Comparison of ENCODE assay signal across 8 cellular contexts in the genomic region with DNA sequence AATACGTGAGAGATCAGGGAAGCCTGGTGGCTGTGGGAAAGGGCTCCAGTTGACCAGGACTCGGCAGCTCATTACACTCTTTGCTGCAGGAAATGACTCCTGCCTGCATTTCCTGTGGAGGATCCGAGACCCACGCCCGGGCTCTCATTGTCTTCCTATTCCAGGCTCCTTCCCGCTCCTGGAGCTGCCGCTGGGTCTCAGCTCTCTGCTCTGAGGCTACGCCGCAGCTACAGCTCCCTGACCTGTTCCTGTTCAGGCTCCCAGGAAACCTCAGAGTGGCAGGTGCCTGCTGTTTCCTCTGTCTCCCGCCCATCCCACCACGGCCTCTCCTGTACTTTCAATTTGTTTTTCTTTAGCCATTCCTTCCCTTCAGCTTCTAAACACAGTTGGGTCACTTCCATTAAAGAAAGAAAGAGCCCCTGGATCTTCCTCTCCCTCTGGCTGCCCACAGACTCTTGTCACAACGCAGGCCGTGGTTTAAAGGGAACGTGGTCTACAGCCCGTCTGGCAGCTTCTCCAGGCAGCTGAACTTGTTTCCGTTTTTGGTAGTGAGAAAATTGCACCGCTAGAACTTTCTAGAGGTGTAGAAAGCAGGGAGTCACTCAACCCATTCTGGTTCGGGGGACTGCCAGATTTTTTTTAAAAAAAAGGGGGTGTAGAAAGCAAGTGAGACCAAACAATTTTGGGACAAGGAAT.
DNase-seq lines count a peak whose midpoint lies in the region; ATAC-seq, FAIRE-seq and TF ChIP-seq lines count a peak whose summit lies in the region.

No MANE protein-coding gene starts in this region.

- no peaks in the 10 kb centered on the region for H3K27me3 Mint-ChIP-seq in activated CD8-positive, alpha-beta T cell treated with anti-CD3 and anti-CD28 coated beads for 36 hours

- BruUV-seq in A673 (replicated peaks; lab: Mats Ljungman, UMichigan) = no TSS peak

- peak; percentile 65 for DNase-seq in A673 (ENCODE audit: low spot score)
- no peak for DNase-seq in GM18507 (ENCODE audit: extremely low spot score, insufficient read length, low read depth)
- peak; percentile 39 for DNase-seq in activated CD8-positive, alpha-beta T cell treated with anti-CD3 and anti-CD28 coated beads for 36 hours
- DNase-seq in left lung = no peak
- no peak for DNase-seq in amygdala (lab: John Stamatoyannopoulos, UW)

- peak overlapping the region; percentile 72 for H3K27ac Mint-ChIP-seq in activated CD8-positive, alpha-beta T cell treated with anti-CD3 and anti-CD28 coated beads for 36 hours

- H3K36me3 ChIP-seq in A673 (ENCODE audit: insufficient read depth, low read length, poor library complexity, severe bottlenecking) (no peaks in the 10 kb centered on the region), left lung (no peaks in the 10 kb centered on the region)

- H3K27me3 ChIP-seq in A673 (replicated peaks; ENCODE audit: insufficient read depth, low read depth, low read length, poor library complexity) (no peaks in the 10 kb centered on the region), left lung (no peaks in the 10 kb centered on the region)

- POLR2A ChIA-PET in A673 (lab: Charles Lee; ENCODE audit: low non-redundant PET) = no interaction called here
- POLR2A ChIA-PET in activated CD8-positive, alpha-beta T cell treated with anti-CD3 and anti-CD28 coated beads for 36 hours (lab: Charles Lee) = interaction anchor here (0.6 to 1.6 kb wide), 3 partner anchors 9 to 672 kb away, joined by 3 to 4 read pairs (median 3); no protein-coding TSS in a partner anchor

- no peaks in the 10 kb centered on the region for H3K36me3 Mint-ChIP-seq in activated CD8-positive, alpha-beta T cell treated with anti-CD3 and anti-CD28 coated beads for 36 hours (ENCODE audit: low read depth)

- H3K27ac ChIP-seq in A673 (ENCODE audit: low read depth, low read length, poor library complexity, severe bottlenecking) (no peak overlapping the region), left lung (peak overlapping the region; percentile 65 to 69)

- TF ChIP-seq CTCF in A673 (conservative IDR thresholded peaks at IDR 0.05; ENCODE audit: low read depth, low read length) = no peak
- TF ChIP-seq CTCF in activated CD8-positive, alpha-beta T cell treated with anti-CD3 and anti-CD28 coated beads for 36 hours (IDR thresholded peaks at IDR 0.05) = no peak
- no peak for TF ChIP-seq CTCF in left lung (IDR thresholded peaks at IDR 0.05)

- H3K4me3 ChIP-seq in A673 (ENCODE audit: low read depth, low read length, poor library complexity, severe bottlenecking) (peak overlapping the region; percentile 29), left lung (peak overlapping the region; percentile 24 to 29)

- peaks cover 9% of the 10 kb centered on the region for H3K4me1 Mint-ChIP-seq in activated CD8-positive, alpha-beta T cell treated with anti-CD3 and anti-CD28 coated beads for 36 hours (ENCODE audit: low read depth)

- intact Hi-C loops in A673 (cut with micrococcal nuclease; ENCODE audit: unreplicated experiment) (loop anchor here (10.0 kb wide), 1 partner anchor 199 kb away; no protein-coding TSS in a partner anchor), left lung (cut with DNase I) (no loop called here)
- intact Hi-C loops in activated CD8-positive, alpha-beta T cell treated with anti-CD3 and anti-CD28 coated beads for 36 hours (cut with micrococcal nuclease) = no loop called here

- CTCF ChIA-PET in A673 (lab: Charles Lee) = no interaction called here
- CTCF ChIA-PET in activated CD8-positive, alpha-beta T cell treated with anti-CD3 and anti-CD28 coated beads for 36 hours (lab: Charles Lee) = interaction anchor here (1.0 to 4.1 kb wide), 3 partner anchors 9 to 24 kb away, joined by 3 to 32 read pairs (median 4); no protein-coding TSS in a partner anchor

- H3K9me3 ChIP-seq in A673 (ENCODE audit: low read depth, low read length, poor library complexity, severe bottlenecking) = no peaks in the 10 kb centered on the region
- H3K9me3 ChIP-seq in left lung = no peaks in the 10 kb centered on the region

- no peaks in the 10 kb centered on the region for H3K4me1 ChIP-seq in A673 (ENCODE audit: insufficient read depth, low read length, poor library complexity, severe bottlenecking)
- H3K4me1 ChIP-seq in left lung = peaks cover 0 to 14% of the 10 kb centered on the region in 2 donors

- ATAC-seq in activated CD8-positive, alpha-beta T cell treated with anti-CD3 and anti-CD28 coated beads for 36 hours = peak; percentile 45
- ATAC-seq in left lung (peak; percentile 48), HG02798 (IDR thresholded peaks at IDR 0.05; ENCODE audit: poor library complexity, unreplicated experiment) (no peak), GM21825 (IDR thresholded peaks at IDR 0.05; ENCODE audit: unreplicated experiment) (no peak), GM18511 (IDR thresholded peaks at IDR 0.05; ENCODE audit: unreplicated experiment) (no peak)

- H3K4me3 Mint-ChIP-seq in activated CD8-positive, alpha-beta T cell treated with anti-CD3 and anti-CD28 coated beads for 36 hours = peak overlapping the region; percentile 75

- peak; percentile 67 for FAIRE-seq in GM18507 (lab: Jason Lieb, UNC)

- H3K9me3 Mint-ChIP-seq in activated CD8-positive, alpha-beta T cell treated with anti-CD3 and anti-CD28 coated beads for 36 hours = no peaks in the 10 kb centered on the region

Comparison
In these comparisons a context has a peak if more than half of its experiments do, and no peak if none do; other contexts are left out.
1. DNase-seq: peak in A673 (single experiment) and activated CD8-positive, alpha-beta T cell treated with anti-CD3 and anti-CD28 coated beads for 36 hours (single experiment); none in GM18507 (single experiment), left lung (0 of 2) and amygdala (0 of 56).
2. ATAC-seq: peak in activated CD8-positive, alpha-beta T cell treated with anti-CD3 and anti-CD28 coated beads for 36 hours (single experiment) and left lung (single experiment); none in HG02798 (single experiment), GM21825 (single experiment) and GM18511 (single experiment).